In the genomic region with DNA sequence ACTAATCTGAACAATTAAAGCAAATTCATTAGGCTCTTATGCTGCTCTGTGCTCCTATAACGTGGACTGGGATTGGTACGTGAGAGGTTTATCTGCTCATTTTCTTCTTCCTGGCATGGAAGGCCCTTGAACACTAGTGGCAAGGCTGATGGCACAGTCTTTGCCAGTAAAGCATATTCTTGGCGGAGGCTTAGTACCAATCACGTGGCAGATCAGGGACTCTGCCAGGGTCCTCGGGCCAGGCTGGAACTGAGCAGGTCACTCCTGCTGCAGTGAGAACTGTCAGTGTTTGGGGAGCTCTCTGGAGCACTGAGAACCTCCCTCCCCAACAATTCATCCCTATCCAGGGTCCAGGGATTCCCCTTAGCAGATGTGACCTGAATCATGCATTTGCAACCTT, we compare ENCODE assay signal across 15 cellular contexts. TPM values are rescaled to one million over a fixed set of nuclear protein-coding genes. Genes with fewer than 3 reads are reported as not detected.
A peak's percentile ranks its signal among the peaks of the same experiment; 100 is the strongest.
DNase-seq lines count a peak whose midpoint lies in the region; ATAC-seq and TF ChIP-seq lines count a peak whose summit lies in the region.
"Had no signal": no experiment of that assay in that cellular context is flagged by ENCODE, and none has a peak within 500 bp of the region (broad histone marks: within the 10 kb centered on the region; RNA-seq: fewer than 3 reads in every experiment).

No MANE protein-coding gene starts in this region.

- no peak overlapping the region for H3K27ac ChIP-seq in H9 (ENCODE audit: insufficient read length, low read depth, low read length)
- peak overlapping the region; percentile 81 for H3K27ac ChIP-seq in left ventricle myocardium inferior (replicated peaks)
- peak overlapping the region; percentile 79 for H3K27ac ChIP-seq in psoas muscle

- no peak overlapping the region for H2BK5ac ChIP-seq in H9 (ENCODE audit: insufficient read length, low read length)

- no peaks in the 10 kb centered on the region for H3K23me2 ChIP-seq in H9 (ENCODE audit: insufficient read length, low read depth, low read length, poor library complexity, severe bottlenecking)

- no peak for TF ChIP-seq CTCF in H9 (conservative IDR thresholded peaks at IDR 0.05)
- no peak for TF ChIP-seq CTCF in left ventricle myocardium inferior (IDR thresholded peaks at IDR 0.05; ENCODE audit: borderline replicate concordance)
- TF ChIP-seq CTCF in psoas muscle (IDR thresholded peaks at IDR 0.05) = no peak
- no peak for TF ChIP-seq CTCF in glutamatergic neuron (IDR thresholded peaks at IDR 0.05; ENCODE audit: partially characterized antibody, unreplicated experiment)

- no peak overlapping the region for H3K4ac ChIP-seq in H9 (ENCODE audit: low read depth, low read length)

- H4K8ac ChIP-seq in H9 (replicated peaks; ENCODE audit: insufficient read length, low read depth, low read length) = no peak overlapping the region

- no peak overlapping the region for H3K9ac ChIP-seq in H9 (ENCODE audit: extremely low read depth, insufficient read length, low read length)

- H3K9me3 ChIP-seq in H9 (ENCODE audit: control insufficient read depth, low read depth, low read length) (no peaks in the 10 kb centered on the region), left ventricle myocardium inferior (replicated peaks) (no peaks in the 10 kb centered on the region), psoas muscle (no peaks in the 10 kb centered on the region)

- no peak overlapping the region for H3K18ac ChIP-seq in H9 (ENCODE audit: insufficient read length, low read depth, low read length)

- DNase-seq in H9 (no peak), cerebellum (ENCODE audit: low spot score) (peak; percentile 48), left ventricle myocardium inferior (peak; percentile 56), psoas muscle (peak; percentile 39 to 80), NCI-H1417 treated with DMSO at 0.1 percent for 48 hours (lab: John Stamatoyannopoulos, UW) (no peak), glutamatergic neuron (no peak)
- no peak for DNase-seq in activated CD4-positive, alpha-beta T cell treated with anti-CD3 and anti-CD28 coated beads, Interleukin-2, amount 10 ng/mL, durations not matched to agents 24 days and 14 days
- DNase-seq: CD8-positive, alpha-beta T cell; DMS 273 treated with DMSO at 0.1 percent for 48 hours; Kasumi-1; MV-4-11; NCI-H146; NCI-H226; PC-3 had no signal

- H3K4me3 ChIP-seq in left ventricle myocardium inferior (no peak overlapping the region), psoas muscle (no peak overlapping the region)

- intact Hi-C loops in left ventricle myocardium inferior (cut with micrococcal nuclease) = no loop called here
- intact Hi-C loops in psoas muscle (cut with DNase I) = loop anchor here in 1 of 2 donors (5.0 kb wide), 1 partner anchor 40 kb away; the partner anchor contains the start of gene MALT1
- intact Hi-C loops in activated CD4-positive, alpha-beta T cell treated with anti-CD3 and anti-CD28 coated beads, Interleukin-2, amount 10 ng/mL, durations not matched to agents 24 days and 14 days (cut with micrococcal nuclease) = no loop called here

- H3K14ac ChIP-seq in H9 (ENCODE audit: insufficient read depth, low read length) = no peak overlapping the region; the same call in 1 of the 2 replicates

- H2BK15ac ChIP-seq in H9 (ENCODE audit: low read depth, low read length) = no peak overlapping the region

- no peak overlapping the region for H3K56ac ChIP-seq in H9 (ENCODE audit: insufficient read length, low read depth, low read length)

- H3K36me3 ChIP-seq in left ventricle myocardium inferior (no peaks in the 10 kb centered on the region), psoas muscle (ENCODE audit: insufficient read depth in 1 of 2, low read depth in 1 of 2) (no peaks in the 10 kb centered on the region)

- H3K36me3 Mint-ChIP-seq in H9 (ENCODE audit: insufficient read depth in 1 of 3, low read depth in 3 of 3) (no peaks in the 10 kb centered on the region), glutamatergic neuron (ENCODE audit: unreplicated experiment) (no peaks in the 10 kb centered on the region)
- H3K36me3 Mint-ChIP-seq in activated CD4-positive, alpha-beta T cell treated with anti-CD3 and anti-CD28 coated beads, Interleukin-2, amount 10 ng/mL, durations not matched to agents 24 days and 14 days (ENCODE audit: low read depth) = peaks cover 2% of the 10 kb centered on the region
- H3K36me3 Mint-ChIP-seq: CD8-positive, alpha-beta T cell had no signal

- peaks cover under 1% of the 10 kb centered on the region for H3K27me3 Mint-ChIP-seq in H9 (ENCODE audit: low read depth)
- peaks cover 7% of the 10 kb centered on the region for H3K27me3 Mint-ChIP-seq in activated CD4-positive, alpha-beta T cell treated with anti-CD3 and anti-CD28 coated beads, Interleukin-2, amount 10 ng/mL, durations not matched to agents 24 days and 14 days
- no peaks in the 10 kb centered on the region for H3K27me3 Mint-ChIP-seq in glutamatergic neuron (ENCODE audit: unreplicated experiment)

- H3K4me2 ChIP-seq in H9 (ENCODE audit: insufficient read depth, insufficient read length, low read length) = no peak overlapping the region

- H3K79me2 ChIP-seq in H9 (ENCODE audit: insufficient read depth, low read length) = no peaks in the 10 kb centered on the region

- H3K27me3 ChIP-seq in H9 (ENCODE audit: insufficient read depth, low read length) (no peaks in the 10 kb centered on the region), left ventricle myocardium inferior (ENCODE audit: low read depth) (no peaks in the 10 kb centered on the region), psoas muscle (ENCODE audit: insufficient read depth in 3 of 3, low read length in 2 of 3) (no peaks in the 10 kb centered on the region)

- no peak overlapping the region for H2AK5ac ChIP-seq in H9 (ENCODE audit: insufficient read length, low read length)

- H3K4me1 ChIP-seq in H9 (ENCODE audit: insufficient read depth, low read length) (peaks cover 6% of the 10 kb centered on the region), left ventricle myocardium inferior (peaks cover 38% of the 10 kb centered on the region), psoas muscle (peaks cover 50% of the 10 kb centered on the region)

- H3K23ac ChIP-seq in H9 (ENCODE audit: insufficient read length, low read depth, low read length) = no peak overlapping the region

- no peak overlapping the region for H3T11ph ChIP-seq in H9 (ENCODE audit: low read length)

- no peak overlapping the region for H2BK20ac ChIP-seq in H9 (ENCODE audit: low read depth, low read length, poor library complexity, severe bottlenecking)

- ATAC-seq in psoas muscle = peak; percentile 72 to 83 (median 80)
- ATAC-seq: CD8-positive, alpha-beta T cell; PC-3; SK-N-SH treated with all-trans-retinoic acid at 6 μM for 48 hours had no signal

- H3K27ac Mint-ChIP-seq in H9 (0 out of 7 replicates have a peak overlapping the region, but pooled peaks of 1 of the 3 experiments have one; percentile 62), glutamatergic neuron (ENCODE audit: unreplicated experiment) (no peak overlapping the region)
- no peak overlapping the region for H3K27ac Mint-ChIP-seq in activated CD4-positive, alpha-beta T cell treated with anti-CD3 and anti-CD28 coated beads, Interleukin-2, amount 10 ng/mL, durations not matched to agents 24 days and 14 days
- H3K27ac Mint-ChIP-seq: CD8-positive, alpha-beta T cell had no signal

- H2AFZ ChIP-seq in H9 (ENCODE audit: low read length) = peak overlapping the region; percentile 65

- no CpG with 5 or more reads among the region's 5 CpGs for WGBS in H9 (ENCODE audit: extremely low coverage, insufficient read length, low lambda C conversion rate)
- 29 to 44% (median 34%) methylated on average over 5 of the region's 5 CpGs for WGBS in psoas muscle, 3 donors

- H3K4me1 Mint-ChIP-seq in H9 (peaks cover 20 to 24% of the 10 kb centered on the region in 2 experiments), glutamatergic neuron (ENCODE audit: low read depth, unreplicated experiment) (no peaks in the 10 kb centered on the region)
- H3K4me1 Mint-ChIP-seq in activated CD4-positive, alpha-beta T cell treated with anti-CD3 and anti-CD28 coated beads, Interleukin-2, amount 10 ng/mL, durations not matched to agents 24 days and 14 days = peaks cover 37% of the 10 kb centered on the region

- H4K20me1 ChIP-seq in H9 (ENCODE audit: control insufficient read depth, insufficient read depth, insufficient read length) = no peaks in the 10 kb centered on the region

- no peaks in the 10 kb centered on the region for H3K79me1 ChIP-seq in H9 (ENCODE audit: insufficient read depth, low read depth, low read length, poor library complexity, severe bottlenecking)

- no peak overlapping the region for H3K4me3 Mint-ChIP-seq in H9
- no peak overlapping the region for H3K4me3 Mint-ChIP-seq in activated CD4-positive, alpha-beta T cell treated with anti-CD3 and anti-CD28 coated beads, Interleukin-2, amount 10 ng/mL, durations not matched to agents 24 days and 14 days
- no peak overlapping the region for H3K4me3 Mint-ChIP-seq in glutamatergic neuron (ENCODE audit: unreplicated experiment)
- H3K4me3 Mint-ChIP-seq: CD8-positive, alpha-beta T cell had no signal

- no peak overlapping the region for H4K91ac ChIP-seq in H9 (ENCODE audit: insufficient read length, low read depth, low read length)

- no peak overlapping the region for H4K5ac ChIP-seq in H9 (ENCODE audit: insufficient read length, low read depth, low read length)

- no peak overlapping the region for H2BK12ac ChIP-seq in H9 (ENCODE audit: insufficient read length, low read depth, low read length)

- H2BK120ac ChIP-seq in H9 (ENCODE audit: low read depth, low read length, poor library complexity, severe bottlenecking) = no peak overlapping the region

- no peaks in the 10 kb centered on the region for H3K9me3 Mint-ChIP-seq in H9
- no peaks in the 10 kb centered on the region for H3K9me3 Mint-ChIP-seq in activated CD4-positive, alpha-beta T cell treated with anti-CD3 and anti-CD28 coated beads, Interleukin-2, amount 10 ng/mL, durations not matched to agents 24 days and 14 days
- peaks cover 1% of the 10 kb centered on the region for H3K9me3 Mint-ChIP-seq in glutamatergic neuron (ENCODE audit: unreplicated experiment)
- H3K9me3 Mint-ChIP-seq: CD8-positive, alpha-beta T cell had no signal

RNA-seq across cellular contexts. Expression of gene ALPK2, which starts 3.7 kb away (rescaled TPM):
- total RNA-seq in H9 (2021) = 0.37 and 0.50 TPM in 2 replicates
- 0.45 TPM for total RNA-seq in cerebellum
- total RNA-seq in left ventricle myocardium inferior = 182 TPM
- 100 to 1,000 TPM in 1 of 4 donors, 10 to 100 TPM in 3; 53.8 to 108 (median 63.4) TPM for total RNA-seq in psoas muscle
- 10 to 100 TPM in 2 of 3 donors, 1 to 10 TPM in 1; 9.6 to 34.1 (median 22.0) TPM for polyA plus RNA-seq in psoas muscle
- total RNA-seq in activated CD4-positive, alpha-beta T cell treated with anti-CD3 and anti-CD28 coated beads, Interleukin-2, amount 10 ng/mL, durations not matched to agents 24 days and 14 days = 0.07 and 0.23 TPM in 2 replicates
- 0.37 TPM for total RNA-seq in glutamatergic neuron (ENCODE audit: unreplicated experiment)

RNA-seq across cellular contexts. Expression of gene MALT1, which starts 38.7 kb away (rescaled TPM):
- 18.0 and 18.1 TPM in 2 replicates for total RNA-seq in H9 (2021)
- total RNA-seq in cerebellum = 31.1 TPM
- 8.6 TPM for total RNA-seq in left ventricle myocardium inferior
- 10 to 100 TPM in 2 of 4 donors, 1 to 10 TPM in 2; 7.1 to 11.2 (median 9.8) TPM for total RNA-seq in psoas muscle
- polyA plus RNA-seq in psoas muscle = 10 to 100 TPM in 1 of 3 donors, 1 to 10 TPM in 2; 3.2 to 10.3 (median 6.5) TPM
- total RNA-seq in activated CD4-positive, alpha-beta T cell treated with anti-CD3 and anti-CD28 coated beads, Interleukin-2, amount 10 ng/mL, durations not matched to agents 24 days and 14 days = 22.7 and 24.9 TPM in 2 replicates
- total RNA-seq in glutamatergic neuron (ENCODE audit: unreplicated experiment) = 8.5 TPM

Comparison
In these comparisons a context has a peak if more than half of its experiments do, and no peak if none do; other contexts are left out.
1. DNase-seq: peak in cerebellum (single experiment), left ventricle myocardium inferior (single experiment) and psoas muscle (2 of 2); none in H9 (single experiment), NCI-H1417 treated with DMSO at 0.1 percent for 48 hours (single experiment), activated CD4-positive, alpha-beta T cell treated with anti-CD3 and anti-CD28 coated beads, Interleukin-2, amount 10 ng/mL, durations not matched to agents 24 days and 14 days (single experiment) and glutamatergic neuron (single experiment).
2. RNA of gene ALPK2, which starts 3.7 kb away (total RNA-seq): 182 TPM in left ventricle myocardium inferior (single experiment) and 53.8 to 108 TPM in psoas muscle; 0.37 to 0.50 TPM in H9, 0.45 TPM in cerebellum (single experiment), 0.37 TPM in glutamatergic neuron (single experiment) and 0.07 to 0.23 TPM in activated CD4-positive, alpha-beta T cell treated with anti-CD3 and anti-CD28 coated beads, Interleukin-2, amount 10 ng/mL, durations not matched to agents 24 days and 14 days; every median in the first group is over 10 times any median in the second.